ENCODE assay signal across 9 cellular contexts in the genomic region with DNA sequence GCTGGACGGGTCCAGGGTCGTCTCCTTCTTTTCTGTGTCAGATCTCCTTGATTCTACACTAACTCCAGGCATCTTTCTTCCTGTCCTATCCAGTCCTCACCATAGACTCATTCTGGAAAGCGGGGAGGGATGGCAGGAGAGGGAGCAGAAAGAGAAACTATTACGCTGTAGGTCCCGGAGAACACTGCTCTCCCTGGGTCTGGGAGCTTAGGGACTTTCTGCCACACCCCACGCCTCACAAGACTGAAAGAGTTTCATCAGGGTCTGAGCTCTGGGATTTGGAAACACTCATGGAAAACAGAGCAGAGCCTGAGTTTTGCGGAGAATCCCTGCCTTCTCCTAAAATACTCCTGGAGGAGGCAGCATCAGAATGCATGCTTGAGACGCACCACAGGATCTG. TPM values are rescaled to one million over a fixed set of nuclear protein-coding genes. Genes with fewer than 3 reads are reported as not detected.
DNase-seq lines count a peak whose midpoint lies in the region; ATAC-seq and TF ChIP-seq lines count a peak whose summit lies in the region.
"Had no signal": no experiment of that assay in that cellular context is flagged by ENCODE, and none has a peak within 500 bp of the region (broad histone marks: within the 10 kb centered on the region; RNA-seq: fewer than 3 reads in every experiment).

No MANE protein-coding gene starts in this region.

- TF ChIP-seq CTCF in AG09309 (IDR thresholded peaks at IDR 0.05; ENCODE audit: control insufficient read depth, insufficient read depth, low read depth, low read length, missing control alignments) (no peak), Peyer's patch (IDR thresholded peaks at IDR 0.05) (no peak), foreskin keratinocyte (conservative IDR thresholded peaks at IDR 0.05) (no peak)

- no peak for ATAC-seq in foreskin keratinocyte
- no peak for ATAC-seq in HG03565 (IDR thresholded peaks at IDR 0.05; ENCODE audit: unreplicated experiment)

- H3K9me3 ChIP-seq in Peyer's patch = no peaks in the 10 kb centered on the region

- H3K27ac ChIP-seq in Peyer's patch (peak overlapping the region in 3 of 4 donors; percentile 1 to 44 (median 27)), foreskin keratinocyte (peak overlapping the region; percentile 20), rectal smooth muscle tissue (ENCODE audit: low read depth, low read length) (peak overlapping the region; percentile 54)

- H3K27me3 ChIP-seq in Peyer's patch (no peaks in the 10 kb centered on the region), foreskin keratinocyte (no peaks in the 10 kb centered on the region), rectal smooth muscle tissue (ENCODE audit: control insufficient read depth, insufficient read depth, low read length) (no peaks in the 10 kb centered on the region)

- H3K36me3 ChIP-seq in Peyer's patch (no peaks in the 10 kb centered on the region), rectal smooth muscle tissue (ENCODE audit: control insufficient read depth, insufficient read depth, low read length) (no peaks in the 10 kb centered on the region)

- peak overlapping the region; percentile 27 for H3K9ac ChIP-seq in rectal smooth muscle tissue (ENCODE audit: low read length)

- TF ChIP-seq POLR2A in Peyer's patch (IDR thresholded peaks at IDR 0.05) = no peak

- peaks cover 0 to 22% (median 4%) of the 10 kb centered on the region in 4 donors for H3K4me1 ChIP-seq in Peyer's patch
- no peaks in the 10 kb centered on the region for H3K4me1 ChIP-seq in foreskin keratinocyte
- H3K4me1 ChIP-seq in rectal smooth muscle tissue (ENCODE audit: control insufficient read depth, insufficient read depth, low read length) = peaks cover 4% of the 10 kb centered on the region

- H3K4me3 ChIP-seq in AG09309 (ENCODE audit: control insufficient read depth, low read depth, low read length) (peak overlapping the region; percentile 51), Peyer's patch (peak overlapping the region in 2 of 4 donors; percentile 9 to 17), rectal smooth muscle tissue (ENCODE audit: low read length) (peak overlapping the region; percentile 58)

- DNase-seq in AG09309 (ENCODE audit: low read depth) = no peak
- peak in 1 of 3 donors; percentile 59 for DNase-seq in Peyer's patch
- DNase-seq in foreskin keratinocyte = no peak
- no peak for DNase-seq in middle frontal gyrus (ENCODE audit: extremely low spot score, low spot score)
- no peak for DNase-seq in RKO (ENCODE audit: low spot score)
- DNase-seq in stimulated activated CD4-positive, alpha-beta T cell treated with anti-CD3 and anti-CD28 coated beads, Interleukin-2, amount 100 ng/mL, for 24 hours = no peak
- DNase-seq: NCI-H510A treated with DMSO at 0.1 percent for 48 hours had no signal

RNA-seq across cellular contexts. Expression of a gene that starts 38.0 kb away (rescaled TPM):
- 10 to 100 TPM; 28.1 to 80.9 (median 61.2) TPM for total RNA-seq in Peyer's patch
- total RNA-seq in foreskin keratinocyte = 15.6 and 16.6 TPM in 2 replicates
- 14.3 and 16.6 TPM in 2 replicates for polyA plus RNA-seq in foreskin keratinocyte

RNA-seq across cellular contexts. Expression of a gene that starts 56.3 kb away (rescaled TPM):
- total RNA-seq in Peyer's patch (100 to 1,000 TPM in 1 of 4 donors, 10 to 100 TPM in 3; 52.8 to 160 (median 80.7) TPM), foreskin keratinocyte (52.7 and 58.4 TPM in 2 replicates)
- 9.7 and 10.5 TPM in 2 replicates for polyA plus RNA-seq in foreskin keratinocyte
